Comparison of ENCODE assay signal across 10 cellular contexts in genomic region chr16:74577882-74578366, GRCh38. TPM values are rescaled to one million over a fixed set of nuclear protein-coding genes. Genes with fewer than 3 reads are reported as not detected.
DNase-seq lines count a peak whose midpoint lies in the region; ATAC-seq, FAIRE-seq and TF ChIP-seq lines count a peak whose summit lies in the region.
"Had no signal": no experiment of that assay in that cellular context is flagged by ENCODE, and none has a peak within 500 bp of the region (broad histone marks: within the 10 kb centered on the region; RNA-seq: fewer than 3 reads in every experiment).

No MANE protein-coding gene starts in this region.

- H3K27ac Mint-ChIP-seq in activated naive CD4-positive, alpha-beta T cell treated with anti-CD3 and anti-CD28 coated beads, Interleukin-2, amount 50 U/mL, for 72 hours: peak overlapping the region; percentile 55 to 57
- H3K27ac Mint-ChIP-seq in naive thymus-derived CD4-positive, alpha-beta T cell: peak overlapping the region; percentile 16 to 90 (median 71)

- H3K36me3 Mint-ChIP-seq in activated naive CD4-positive, alpha-beta T cell treated with anti-CD3 and anti-CD28 coated beads, Interleukin-2, amount 50 U/mL, for 72 hours: no peaks in the 10 kb centered on the region
- H3K36me3 Mint-ChIP-seq in naive thymus-derived CD4-positive, alpha-beta T cell: peaks cover 0 to 9% (median 7%) of the 10 kb centered on the region in 5 donors

- CTCF ChIA-PET in naive thymus-derived CD4-positive, alpha-beta T cell (lab: Charles Lee): no interaction called here

- H3K27me3 Mint-ChIP-seq in naive thymus-derived CD4-positive, alpha-beta T cell: no peaks in the 10 kb centered on the region

- peaks cover 0 to 10% of the 10 kb centered on the region in 2 donors for H3K4me1 ChIP-seq in naive thymus-derived CD4-positive, alpha-beta T cell (ENCODE audit: control insufficient read depth in 2 of 2, insufficient read depth in 2 of 2, low read length in 2 of 2)
- peaks cover 0 to 5% of the 10 kb centered on the region in 2 donors for H3K4me1 ChIP-seq in kidney (ENCODE audit: control insufficient read depth in 1 of 2, insufficient read depth in 1 of 2, low read depth in 1 of 2, low read length in 2 of 2)

- FAIRE-seq in kidney (lab: Jason Lieb, UNC): no peak

- H3K4me3 Mint-ChIP-seq in naive thymus-derived CD4-positive, alpha-beta T cell: peak overlapping the region in 6 of 10 donors; percentile 6 to 58 (median 40)

- H3K27ac ChIP-seq in naive thymus-derived CD4-positive, alpha-beta T cell (ENCODE audit: low read depth, low read length): no peak overlapping the region
- no peak overlapping the region for H3K27ac ChIP-seq in kidney (ENCODE audit: low read depth in 2 of 2, low read length in 2 of 2)
- H3K27ac ChIP-seq: cardiac muscle cell, left ventricle myocardium inferior had no signal

- H3K9me3 Mint-ChIP-seq in activated naive CD4-positive, alpha-beta T cell treated with anti-CD3 and anti-CD28 coated beads, Interleukin-2, amount 50 U/mL, for 72 hours: no peaks in the 10 kb centered on the region
- H3K9me3 Mint-ChIP-seq in naive thymus-derived CD4-positive, alpha-beta T cell: peaks cover 0 to 3% (median 0%) of the 10 kb centered on the region in 11 donors

- H3K4me1 Mint-ChIP-seq in naive thymus-derived CD4-positive, alpha-beta T cell: peaks cover 55 to 93% (median 71%) of the 10 kb centered on the region in 7 donors

- no peaks in the 10 kb centered on the region for H3K27me3 ChIP-seq in naive thymus-derived CD4-positive, alpha-beta T cell (ENCODE audit: control insufficient read depth in 2 of 2, insufficient read depth in 2 of 2, low read length in 2 of 2)
- H3K27me3 ChIP-seq: cardiac muscle cell had no signal

- intact Hi-C loops in naive thymus-derived CD4-positive, alpha-beta T cell (cut with micrococcal nuclease): no loop called here
- intact Hi-C loops in kidney (cut with DNase I): no loop called here

- ATAC-seq in activated naive CD4-positive, alpha-beta T cell treated with anti-CD3 and anti-CD28 coated beads, Interleukin-2, amount 50 U/mL, for 72 hours: peak; percentile 61 to 89
- no peak for ATAC-seq in naive thymus-derived CD4-positive, alpha-beta T cell
- ATAC-seq in GM19023 (IDR thresholded peaks at IDR 0.05; ENCODE audit: unreplicated experiment): no peak
- no peak for ATAC-seq in HG02642 (IDR thresholded peaks at IDR 0.05; ENCODE audit: poor library complexity, unreplicated experiment)
- no peak for ATAC-seq in HG03460 (IDR thresholded peaks at IDR 0.05; ENCODE audit: unreplicated experiment)

- H3K9ac ChIP-seq in kidney (ENCODE audit: low read length in 2 of 2): no peak overlapping the region

- no peaks in the 10 kb centered on the region for H3K36me3 ChIP-seq in naive thymus-derived CD4-positive, alpha-beta T cell (ENCODE audit: control insufficient read depth in 2 of 3, insufficient read depth in 3 of 3, low read length in 3 of 3)
- no peaks in the 10 kb centered on the region for H3K36me3 ChIP-seq in kidney (ENCODE audit: control insufficient read depth in 1 of 2, insufficient read depth in 2 of 2, low read length in 2 of 2)
- H3K36me3 ChIP-seq: cardiac muscle cell, left ventricle myocardium inferior had no signal

- DNase-seq in GM03348 (ENCODE audit: low spot score) (peak; percentile 31), HT1080 (ENCODE audit: low read depth) (peak; percentile 77), kidney (no peak)
- DNase-seq in activated naive CD4-positive, alpha-beta T cell treated with anti-CD3 and anti-CD28 coated beads, Interleukin-2, amount 50 U/mL, for 72 hours (ENCODE audit: low spot score in 2 of 2): no peak
- no peak for DNase-seq in naive thymus-derived CD4-positive, alpha-beta T cell
- DNase-seq: left ventricle myocardium inferior had no signal

- H3K4me3 ChIP-seq in naive thymus-derived CD4-positive, alpha-beta T cell (ENCODE audit: low read length): no peak overlapping the region
- no peak overlapping the region for H3K4me3 ChIP-seq in kidney (ENCODE audit: low read length in 2 of 2)
- H3K4me3 ChIP-seq: cardiac muscle cell, left ventricle myocardium inferior had no signal

- no peak for TF ChIP-seq CTCF in kidney (IDR thresholded peaks at IDR 0.05; ENCODE audit: borderline replicate concordance, extremely low read depth, insufficient read depth)

- no peaks in the 10 kb centered on the region for H3K9me3 ChIP-seq in naive thymus-derived CD4-positive, alpha-beta T cell (ENCODE audit: control insufficient read depth in 2 of 3, low read length in 3 of 3)
- H3K9me3 ChIP-seq in kidney (ENCODE audit: control insufficient read depth in 1 of 2, low read length in 2 of 2): no peaks in the 10 kb centered on the region
- H3K9me3 ChIP-seq: left ventricle myocardium inferior had no signal

- POLR2A ChIA-PET in naive thymus-derived CD4-positive, alpha-beta T cell (lab: Charles Lee): interaction anchor here (0.6 to 2.7 kb wide), 7 partner anchors 10 to 207 kb away, joined by 3 to 13 read pairs (median 4); partner anchors contain the start of gene GLG1

RNA-seq across cellular contexts. Expression of gene GLG1, which starts 29.0 kb away (rescaled TPM):
- total RNA-seq in HT1080 (2014; rRNA removed; shearing (Covaris generic)): 50.5 and 65.6 TPM in 2 replicates
- 53.3 and 65.5 TPM in 2 replicates for polyA plus RNA-seq in HT1080 (2015; cell fraction: cytosol; rRNA removed)
- polyA plus RNA-seq in HT1080 (2015; cell fraction: nucleus; rRNA removed): 413 and 424 TPM in 2 replicates
- total RNA-seq in activated naive CD4-positive, alpha-beta T cell treated with anti-CD3 and anti-CD28 coated beads, Interleukin-2, amount 50 U/mL, for 72 hours: 10 to 100 TPM; 73.0 to 80.4 TPM
- 100 to 1,000 TPM; 125 to 198 (median 188) TPM for total RNA-seq in naive thymus-derived CD4-positive, alpha-beta T cell
- polyA plus RNA-seq in naive thymus-derived CD4-positive, alpha-beta T cell: 100 to 1,000 TPM; 181 to 285 TPM
- total RNA-seq in kidney: 167 TPM
- polyA plus RNA-seq in kidney (ENCODE audit: insufficient read depth, low read depth, low replicate concordance): 58.8 TPM

Comparison
In these comparisons a context has a peak if more than half of its experiments do, and no peak if none do; other contexts are left out.
1. DNase-seq: peak in GM03348 (single experiment) and HT1080 (single experiment); none in activated naive CD4-positive, alpha-beta T cell treated with anti-CD3 and anti-CD28 coated beads, Interleukin-2, amount 50 U/mL, for 72 hours (0 of 2), naive thymus-derived CD4-positive, alpha-beta T cell (0 of 9) and kidney (single experiment).
2. ATAC-seq: peak in activated naive CD4-positive, alpha-beta T cell treated with anti-CD3 and anti-CD28 coated beads, Interleukin-2, amount 50 U/mL, for 72 hours (2 of 2); none in naive thymus-derived CD4-positive, alpha-beta T cell (single experiment), GM19023 (single experiment), HG02642 (single experiment) and HG03460 (single experiment).